Comparison of ENCODE assay signal across 1 cellular context in genomic region chr6:17165383-17165782, GRCh38.
TF ChIP-seq lines count a peak whose summit lies in the region.

No MANE protein-coding gene starts in this region.

TF ChIP-seq in IMR-90, 13 proteins besides CTCF, POLR2A, EP300 and RAD21 (continued from another document):
- TF ChIP-seq ELK1 (IDR thresholded peaks at IDR 0.05; ENCODE audit: borderline replicate concordance, low read depth, low read length) = no peak
